In genomic region chr15:89714775-89715174, GRCh38 we compare ENCODE assay signal across 15 cellular contexts. TPM values are rescaled to one million over a fixed set of nuclear protein-coding genes. Genes with fewer than 3 reads are reported as not detected.
"Had no signal": no experiment of that assay in that cellular context is flagged by ENCODE, and none has a peak within 500 bp of the region (broad histone marks: within the 10 kb centered on the region; RNA-seq: fewer than 3 reads in every experiment).

No MANE protein-coding gene starts in this region.

- H3K9me3 ChIP-seq: psoas muscle, right lobe of liver, upper lobe of left lung had no signal

- H3K27me3 ChIP-seq: heart left ventricle, right lobe of liver, upper lobe of left lung had no signal

- H3K4me3 ChIP-seq: heart left ventricle, psoas muscle, right lobe of liver, upper lobe of left lung had no signal

- H3K4me1 ChIP-seq: foreskin keratinocyte, heart left ventricle, psoas muscle, right lobe of liver, upper lobe of left lung had no signal

- ATAC-seq: foreskin keratinocyte, heart left ventricle, left lobe of liver, natural killer cell, right lobe of liver had no signal

- DNase-seq: activated CD4-positive, alpha-beta T cell treated with anti-CD3 and anti-CD28 coated beads, Interleukin-2, amount 50 U/mL, for 1 hour; activated CD4-positive, CD25-positive, alpha-beta regulatory T cell; activated naive CD4-positive, alpha-beta T cell treated with anti-CD3 and anti-CD28 coated beads, Interleukin-2, amount 50 U/mL, for 16 hours; amygdala; cerebellar nuclear complex; erythroblast; foreskin keratinocyte; heart left ventricle; natural killer cell; psoas muscle; right lobe of liver; stimulated activated CD4-positive, alpha-beta T cell treated with anti-CD3 and anti-CD28 coated beads, Interleukin-12 subunit alpha, Interleukin-12 subunit beta, amount 100 ng/mL, for 4 hours; stimulated activated naive CD4-positive, alpha-beta T cell treated with Interleukin-2 at 50 U/mL for 16 hours had no signal

- H3K27ac ChIP-seq: foreskin keratinocyte, heart left ventricle, psoas muscle, right lobe of liver, upper lobe of left lung had no signal

- H3K36me3 ChIP-seq: heart left ventricle, right lobe of liver, upper lobe of left lung had no signal

RNA-seq across cellular contexts. Expression of gene WDR93, which starts 24.2 kb away (rescaled TPM):
- total RNA-seq: foreskin keratinocyte, left lobe of liver, psoas muscle, right lobe of liver had no signal
- polyA plus RNA-seq: foreskin keratinocyte had no signal
